2 cellular contexts compared by ENCODE assay signal in the genomic region with DNA sequence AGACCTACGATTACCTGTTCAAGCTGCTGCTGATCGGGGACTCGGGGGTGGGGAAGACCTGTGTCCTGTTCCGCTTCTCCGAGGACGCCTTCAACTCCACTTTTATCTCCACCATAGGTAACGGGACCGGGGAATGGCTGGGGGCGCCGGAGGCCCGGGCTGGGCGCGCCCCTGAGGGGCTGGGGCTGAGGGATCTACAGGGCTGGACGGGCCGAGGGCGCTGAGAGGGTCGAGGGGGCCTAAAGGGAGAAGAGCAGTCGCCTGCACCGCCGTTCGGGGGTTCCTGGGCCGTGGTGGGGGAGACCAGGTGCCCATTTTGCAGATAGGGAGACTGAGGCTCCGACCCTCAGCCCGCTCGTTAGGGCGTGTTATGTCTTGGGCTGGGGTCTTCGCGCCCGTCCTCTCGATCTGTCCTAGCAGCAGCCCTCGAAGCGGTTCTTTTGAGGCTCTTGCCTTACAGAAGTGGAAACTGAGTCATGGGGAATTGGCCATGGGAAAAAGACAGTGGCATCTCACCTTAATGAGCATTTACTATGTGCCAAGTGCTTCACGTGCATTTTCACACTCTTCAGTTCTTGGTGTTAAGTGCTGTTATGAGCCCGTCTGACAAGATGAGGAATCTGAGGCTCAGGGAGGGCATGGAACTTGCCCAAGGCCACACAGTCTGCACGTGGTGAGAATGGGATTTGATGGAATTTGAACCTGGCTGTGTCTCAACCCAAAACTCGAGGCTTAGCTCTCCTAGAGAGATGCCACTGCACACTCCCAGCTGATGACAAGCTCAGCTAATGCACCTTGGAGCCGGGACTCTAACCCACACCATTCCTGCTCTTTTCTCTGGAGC.
TF ChIP-seq lines count a peak whose summit lies in the region.

No MANE protein-coding gene starts in this region.

TF ChIP-seq in H1, 55 proteins besides CTCF, POLR2A, EP300 and RAD21 (continues in another document):
- TF ChIP-seq BRCA1 (IDR thresholded peaks at IDR 0.05; ENCODE audit: low read depth, low read length) (no peak), GTF2F1 (IDR thresholded peaks at IDR 0.05; ENCODE audit: borderline replicate concordance, low read depth, low read length) (no peak), SAP30 (IDR thresholded peaks at IDR 0.05; ENCODE audit: insufficient read depth, insufficient replicate concordance, low read length) (no peak), TEAD4 (IDR thresholded peaks at IDR 0.05; ENCODE audit: low read depth, low read length) (no peak), CHD2 (IDR thresholded peaks at IDR 0.05; ENCODE audit: low read length) (no peak), KDM4A (IDR thresholded peaks at IDR 0.05; ENCODE audit: low read depth, low read length, severe bottlenecking) (no peak), CREB1 (IDR thresholded peaks at IDR 0.05) (no peak), KDM1A (IDR thresholded peaks at IDR 0.05; ENCODE audit: borderline replicate concordance, low read length) (peak; percentile 71; the same call in 1 of the 2 replicates), SIN3A (conservative IDR thresholded peaks at IDR 0.05 in 1 of 2, IDR thresholded peaks at IDR 0.05 in 1 of 2; ENCODE audit: low read depth in 1 of 2, low read length in 2 of 2) (peak in 1 of 2 experiments; percentile 9; a peak in 1 of 4 replicates), EGR1 (IDR thresholded peaks at IDR 0.05; ENCODE audit: borderline replicate concordance, low read depth, low read length) (no peak), NRF1 (IDR thresholded peaks at IDR 0.05; ENCODE audit: low read depth, low read length) (no peak), TBP (IDR thresholded peaks at IDR 0.05; ENCODE audit: low read depth, low read length) (no peak; the same call in 1 of the 2 replicates), E2F6 (IDR thresholded peaks at IDR 0.05) (no peak), PHF8 (conservative IDR thresholded peaks at IDR 0.05; ENCODE audit: low read depth, low read length) (peak; percentile 81), ATF2 (IDR thresholded peaks at IDR 0.05; ENCODE audit: low read length) (no peak), RFX5 (IDR thresholded peaks at IDR 0.05; ENCODE audit: borderline replicate concordance, low read depth, low read length) (no peak), ATF3 (IDR thresholded peaks at IDR 0.05; ENCODE audit: insufficient read depth, low read depth, low read length) (no peak), SP1 (IDR thresholded peaks at IDR 0.05; ENCODE audit: low read depth, low read length) (no peak), MAFK (IDR thresholded peaks at IDR 0.05; ENCODE audit: low read depth, low read length) (no peak), MAX (IDR thresholded peaks at IDR 0.05) (no peak), CHD1 (IDR thresholded peaks at IDR 0.05; ENCODE audit: low read depth, low read length) (no peak), SIX5 (IDR thresholded peaks at IDR 0.05; ENCODE audit: low read depth, low read length) (no peak), HDAC6 (IDR thresholded peaks at IDR 0.05; ENCODE audit: low read depth, low read length) (no peak), POLR2AphosphoS5 (IDR thresholded peaks at IDR 0.05; ENCODE audit: low read depth, low read length) (peak; percentile 82; the same call in 1 of the 2 replicates), BCL11A (IDR thresholded peaks at IDR 0.05; ENCODE audit: low read depth in 2 of 2, low read length in 2 of 2) (no peak), GABPA (IDR thresholded peaks at IDR 0.05; ENCODE audit: borderline replicate concordance, insufficient read depth, low read length) (no peak), TAF7 (optimal IDR thresholded peaks at IDR 0.05; ENCODE audit: borderline replicate concordance, low read depth, low read length) (peak; percentile 62), RXRA (IDR thresholded peaks at IDR 0.05; ENCODE audit: insufficient read depth, low read depth, low read length) (no peak), NANOG (IDR thresholded peaks at IDR 0.05; ENCODE audit: insufficient read depth, low read depth, low read length, poor library complexity, severe bottlenecking) (no peak), CEBPB (IDR thresholded peaks at IDR 0.05; ENCODE audit: low read depth, low read length) (no peak), ASH2L (IDR thresholded peaks at IDR 0.05; ENCODE audit: low read length) (no peak), TCF12 (IDR thresholded peaks at IDR 0.05; ENCODE audit: low read depth, low read length) (no peak), YY1 (IDR thresholded peaks at IDR 0.05; ENCODE audit: low read depth, low read length) (no peak), HDAC2 (IDR thresholded peaks at IDR 0.05; ENCODE audit: borderline replicate concordance in 1 of 2, low read depth in 2 of 2, low read length in 2 of 2) (peak in 1 of 2 experiments; percentile 61; a peak in 1 of 4 replicates), KDM5A (IDR thresholded peaks at IDR 0.05; ENCODE audit: low read length) (peak; percentile 74), SUZ12 (IDR thresholded peaks at IDR 0.05; ENCODE audit: low read length) (no peak), SP2 (IDR thresholded peaks at IDR 0.05; ENCODE audit: low read length) (no peak)
- TF ChIP-seq, protein P1, sequence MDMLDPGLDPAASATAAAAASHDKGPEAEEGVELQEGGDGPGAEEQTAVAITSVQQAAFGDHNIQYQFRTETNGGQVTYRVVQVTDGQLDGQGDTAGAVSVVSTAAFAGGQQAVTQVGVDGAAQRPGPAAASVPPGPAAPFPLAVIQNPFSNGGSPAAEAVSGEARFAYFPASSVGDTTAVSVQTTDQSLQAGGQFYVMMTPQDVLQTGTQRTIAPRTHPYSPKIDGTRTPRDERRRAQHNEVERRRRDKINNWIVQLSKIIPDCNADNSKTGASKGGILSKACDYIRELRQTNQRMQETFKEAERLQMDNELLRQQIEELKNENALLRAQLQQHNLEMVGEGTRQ (IDR thresholded peaks at IDR 0.05; ENCODE audit: low read length), result no peak

TF ChIP-seq in neural cell, 6 proteins besides CTCF, POLR2A, EP300 and RAD21:
- TF ChIP-seq MXI1 (conservative IDR thresholded peaks at IDR 0.05; ENCODE audit: poor library complexity, severe bottlenecking) (no peak), POLR2AphosphoS5 (IDR thresholded peaks at IDR 0.05) (peak; percentile 82), EZH2 (IDR thresholded peaks at IDR 0.05; ENCODE audit: borderline replicate concordance, insufficient read depth, low read length, poor library complexity, severe bottlenecking) (no peak), TAF1 (IDR thresholded peaks at IDR 0.05; ENCODE audit: low read depth) (no peak)
- TF ChIP-seq, protein P2, sequence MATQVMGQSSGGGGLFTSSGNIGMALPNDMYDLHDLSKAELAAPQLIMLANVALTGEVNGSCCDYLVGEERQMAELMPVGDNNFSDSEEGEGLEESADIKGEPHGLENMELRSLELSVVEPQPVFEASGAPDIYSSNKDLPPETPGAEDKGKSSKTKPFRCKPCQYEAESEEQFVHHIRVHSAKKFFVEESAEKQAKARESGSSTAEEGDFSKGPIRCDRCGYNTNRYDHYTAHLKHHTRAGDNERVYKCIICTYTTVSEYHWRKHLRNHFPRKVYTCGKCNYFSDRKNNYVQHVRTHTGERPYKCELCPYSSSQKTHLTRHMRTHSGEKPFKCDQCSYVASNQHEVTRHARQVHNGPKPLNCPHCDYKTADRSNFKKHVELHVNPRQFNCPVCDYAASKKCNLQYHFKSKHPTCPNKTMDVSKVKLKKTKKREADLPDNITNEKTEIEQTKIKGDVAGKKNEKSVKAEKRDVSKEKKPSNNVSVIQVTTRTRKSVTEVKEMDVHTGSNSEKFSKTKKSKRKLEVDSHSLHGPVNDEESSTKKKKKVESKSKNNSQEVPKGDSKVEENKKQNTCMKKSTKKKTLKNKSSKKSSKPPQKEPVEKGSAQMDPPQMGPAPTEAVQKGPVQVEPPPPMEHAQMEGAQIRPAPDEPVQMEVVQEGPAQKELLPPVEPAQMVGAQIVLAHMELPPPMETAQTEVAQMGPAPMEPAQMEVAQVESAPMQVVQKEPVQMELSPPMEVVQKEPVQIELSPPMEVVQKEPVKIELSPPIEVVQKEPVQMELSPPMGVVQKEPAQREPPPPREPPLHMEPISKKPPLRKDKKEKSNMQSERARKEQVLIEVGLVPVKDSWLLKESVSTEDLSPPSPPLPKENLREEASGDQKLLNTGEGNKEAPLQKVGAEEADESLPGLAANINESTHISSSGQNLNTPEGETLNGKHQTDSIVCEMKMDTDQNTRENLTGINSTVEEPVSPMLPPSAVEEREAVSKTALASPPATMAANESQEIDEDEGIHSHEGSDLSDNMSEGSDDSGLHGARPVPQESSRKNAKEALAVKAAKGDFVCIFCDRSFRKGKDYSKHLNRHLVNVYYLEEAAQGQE (IDR thresholded peaks at IDR 0.05; ENCODE audit: borderline replicate concordance), result peak; percentile 84
